ENCODE assay signal across 19 cellular contexts in genomic region chr15:29136815-29137214, GRCh38.
A peak's percentile ranks its signal among the peaks of the same experiment; 100 is the strongest.
DNase-seq lines count a peak whose midpoint lies in the region; ATAC-seq and TF ChIP-seq lines count a peak whose summit lies in the region.
"Had no signal": no experiment of that assay in that cellular context is flagged by ENCODE, and none has a peak within 500 bp of the region (broad histone marks: within the 10 kb centered on the region; RNA-seq: fewer than 3 reads in every experiment).

No MANE protein-coding gene starts in this region.

- no peaks in the 10 kb centered on the region for H3K9me3 ChIP-seq in RWPE2 (ENCODE audit: severe bottlenecking)
- H3K9me3 ChIP-seq: A549, Caco-2 had no signal

- no peak for ATAC-seq in activated CD4-positive, CD25-positive, alpha-beta regulatory T cell treated with anti-CD3 and anti-CD28 coated beads, Interleukin-2, amount 50 U/mL, for 24 hours
- ATAC-seq in RWPE2 (ENCODE audit: low read depth) = no peak
- ATAC-seq in HG02588 (IDR thresholded peaks at IDR 0.05; ENCODE audit: unreplicated experiment) = no peak
- ATAC-seq in GM18519 (IDR thresholded peaks at IDR 0.05; ENCODE audit: low FRiP score, unreplicated experiment) = no peak
- ATAC-seq: A549, HCT116 had no signal

- H3K27ac ChIP-seq in RWPE2 (ENCODE audit: poor library complexity, severe bottlenecking) = no peak overlapping the region
- H3K27ac ChIP-seq: 22Rv1, A549, C4-2B, GM23248 had no signal

- no peak overlapping the region for H3K4me3 ChIP-seq in RWPE2 (ENCODE audit: severe bottlenecking)
- H3K4me3 ChIP-seq: A549, GM23248 had no signal

- no peak for TF ChIP-seq CTCF in RWPE2 (IDR thresholded peaks at IDR 0.05; ENCODE audit: poor library complexity, severe bottlenecking)

- peak; percentile 18 for DNase-seq in activated CD4-positive, CD25-positive, alpha-beta regulatory T cell treated with anti-CD3 and anti-CD28 coated beads, Interleukin-2, amount 50 U/mL, for 72 hours
- peak; percentile 18 for DNase-seq in D341Med (ENCODE audit: low spot score)
- DNase-seq in RWPE2 (ENCODE audit: low spot score) = peak; percentile 59
- peak; percentile 64 for DNase-seq in mesenteric fat pad (ENCODE audit: low spot score)
- DNase-seq in NCI-H526 (lab: John Stamatoyannopoulos, UW) = no peak
- DNase-seq: AML-193, Caco-2, DMS153, DMS79, GF-D8, GM23248, HFFc6 had no signal

- H3K4me1 ChIP-seq in RWPE2 (ENCODE audit: insufficient read depth, poor library complexity, severe bottlenecking) = peaks cover 8% of the 10 kb centered on the region
- H3K4me1 ChIP-seq: Caco-2 had no signal

- no peaks in the 10 kb centered on the region for H3K27me3 ChIP-seq in RWPE2 (ENCODE audit: insufficient read depth, poor library complexity, severe bottlenecking)

- no peaks in the 10 kb centered on the region for H3K36me3 ChIP-seq in RWPE2 (ENCODE audit: low read depth)

Comparison
In these comparisons a context has a peak if more than half of its experiments do, and no peak if none do; other contexts are left out.
1. DNase-seq: peak in activated CD4-positive, CD25-positive, alpha-beta regulatory T cell treated with anti-CD3 and anti-CD28 coated beads, Interleukin-2, amount 50 U/mL, for 72 hours (single experiment), D341Med (single experiment), RWPE2 (single experiment) and mesenteric fat pad (single experiment); none in NCI-H526 (0 of 2).